ENCODE assay signal across 8 cellular contexts in the genomic region with DNA sequence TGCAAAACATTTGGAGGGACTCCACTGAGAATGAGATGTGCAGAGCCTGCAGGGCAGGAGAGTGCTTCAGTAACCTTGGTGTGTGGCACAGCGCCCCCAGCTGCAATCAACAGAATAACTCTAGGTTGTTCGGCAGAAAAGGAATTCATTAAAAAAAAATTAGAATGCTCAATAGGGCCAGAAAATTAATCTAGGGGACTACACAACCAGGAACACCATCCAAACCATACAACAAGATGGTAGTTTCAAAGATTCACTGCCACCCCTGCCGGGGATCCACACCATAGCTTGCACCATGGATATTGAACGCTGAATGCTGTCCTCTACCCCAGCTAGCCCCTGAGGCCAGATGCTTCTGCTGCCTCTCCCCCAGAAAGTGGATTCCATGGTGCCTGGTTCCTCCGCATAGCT. TPM values are rescaled to one million over a fixed set of nuclear protein-coding genes. Genes with fewer than 3 reads are reported as not detected.
DNase-seq lines count a peak whose midpoint lies in the region; ATAC-seq and FAIRE-seq lines count a peak whose summit lies in the region.

No MANE protein-coding gene starts in this region.

- CTCF ChIA-PET in naive thymus-derived CD4-positive, alpha-beta T cell (lab: Charles Lee), result no interaction called here

- peaks cover 0 to 10% (median 0%) of the 10 kb centered on the region in 7 donors for H3K4me1 Mint-ChIP-seq in naive thymus-derived CD4-positive, alpha-beta T cell
- H3K4me1 Mint-ChIP-seq in activated T-helper 17 cell treated with anti-CD3 and anti-CD28 coated beads, Interleukin-2, amount 50 U/mL, for 72 hours, result no peaks in the 10 kb centered on the region

- H3K27me3 Mint-ChIP-seq in naive thymus-derived CD4-positive, alpha-beta T cell, result no peaks in the 10 kb centered on the region
- no peaks in the 10 kb centered on the region for H3K27me3 Mint-ChIP-seq in activated T-helper 17 cell treated with anti-CD3 and anti-CD28 coated beads, Interleukin-2, amount 50 U/mL, for 72 hours

- H3K27me3 ChIP-seq in naive thymus-derived CD4-positive, alpha-beta T cell (ENCODE audit: control insufficient read depth in 2 of 2, insufficient read depth in 2 of 2, low read length in 2 of 2), result no peaks in the 10 kb centered on the region

- peak; percentile 54 for ATAC-seq in HG02943 (IDR thresholded peaks at IDR 0.05; ENCODE audit: low read depth, unreplicated experiment)
- ATAC-seq in naive thymus-derived CD4-positive, alpha-beta T cell, result peak; percentile 60
- ATAC-seq in activated T-helper 17 cell treated with anti-CD3 and anti-CD28 coated beads, Interleukin-2, amount 50 U/mL, for 72 hours (replicated peaks), result no peak

- FAIRE-seq in RCC 7860 (lab: Jason Lieb, UNC), result no peak

- H3K27ac ChIP-seq in naive thymus-derived CD4-positive, alpha-beta T cell (ENCODE audit: low read depth, low read length), result no peak overlapping the region

- H3K27ac Mint-ChIP-seq in naive thymus-derived CD4-positive, alpha-beta T cell, result no peak overlapping the region
- H3K27ac Mint-ChIP-seq in activated T-helper 17 cell treated with anti-CD3 and anti-CD28 coated beads, Interleukin-2, amount 50 U/mL, for 72 hours, result no peak overlapping the region

- no peaks in the 10 kb centered on the region for H3K4me1 ChIP-seq in naive thymus-derived CD4-positive, alpha-beta T cell (ENCODE audit: control insufficient read depth in 2 of 2, insufficient read depth in 2 of 2, low read length in 2 of 2)

- H3K4me3 Mint-ChIP-seq in naive thymus-derived CD4-positive, alpha-beta T cell, result no peak overlapping the region
- H3K4me3 Mint-ChIP-seq in activated T-helper 17 cell treated with anti-CD3 and anti-CD28 coated beads, Interleukin-2, amount 50 U/mL, for 72 hours, result no peak overlapping the region

- H3K9me3 ChIP-seq in naive thymus-derived CD4-positive, alpha-beta T cell (ENCODE audit: control insufficient read depth in 2 of 3, low read length in 3 of 3), result no peaks in the 10 kb centered on the region

- no peaks in the 10 kb centered on the region for H3K36me3 ChIP-seq in naive thymus-derived CD4-positive, alpha-beta T cell (ENCODE audit: control insufficient read depth in 2 of 3, insufficient read depth in 3 of 3, low read length in 3 of 3)

- POLR2A ChIA-PET in naive thymus-derived CD4-positive, alpha-beta T cell (lab: Charles Lee), result no interaction called here

- intact Hi-C loops in naive thymus-derived CD4-positive, alpha-beta T cell (cut with micrococcal nuclease), result loop anchor here in 1 of 2 donors (5.0 kb wide), 1 partner anchor 217 kb away; no protein-coding TSS in a partner anchor

- H3K9me3 Mint-ChIP-seq in naive thymus-derived CD4-positive, alpha-beta T cell, result peaks cover 0 to 4% (median 0%) of the 10 kb centered on the region in 11 donors
- H3K9me3 Mint-ChIP-seq in activated T-helper 17 cell treated with anti-CD3 and anti-CD28 coated beads, Interleukin-2, amount 50 U/mL, for 72 hours, result no peaks in the 10 kb centered on the region

- peaks cover 5 to 20% (median 11%) of the 10 kb centered on the region in 5 donors for H3K36me3 Mint-ChIP-seq in naive thymus-derived CD4-positive, alpha-beta T cell
- H3K36me3 Mint-ChIP-seq in activated T-helper 17 cell treated with anti-CD3 and anti-CD28 coated beads, Interleukin-2, amount 50 U/mL, for 72 hours (ENCODE audit: low read depth), result peaks cover 11% of the 10 kb centered on the region

- DNase-seq in activated naive CD4-positive, alpha-beta T cell treated with Interleukin-2 at 50 U/mL for 16 hours, result peak; percentile 21
- no peak for DNase-seq in activated naive CD4-positive, alpha-beta T cell (lab: John Stamatoyannopoulos, UW)
- peak; percentile 30 for DNase-seq in RCC 7860 (ENCODE audit: low spot score)
- DNase-seq in dermis blood vessel endothelial cell, result peak; percentile 61
- DNase-seq in naive thymus-derived CD4-positive, alpha-beta T cell, result no peak
- no peak for DNase-seq in mesenteric fat pad (ENCODE audit: low spot score)

- H3K4me3 ChIP-seq in naive thymus-derived CD4-positive, alpha-beta T cell (ENCODE audit: low read length), result no peak overlapping the region

RNA-seq across cellular contexts. Expression of a gene that starts 50.1 kb away (rescaled TPM):
- total RNA-seq in dermis blood vessel endothelial cell, result 6.5 and 7.0 TPM in 2 replicates
- 10 to 100 TPM in 3 of 5 experiments, 1 to 10 TPM in 2; 7.6 to 13.4 (median 10.8) TPM for total RNA-seq in naive thymus-derived CD4-positive, alpha-beta T cell
- 1 to 10 TPM; 5.1 to 5.6 TPM for polyA plus RNA-seq in naive thymus-derived CD4-positive, alpha-beta T cell
- 7.9 TPM for total RNA-seq in mesenteric fat pad
- 10 to 100 TPM; 16.7 to 24.7 TPM for total RNA-seq in activated T-helper 17 cell treated with anti-CD3 and anti-CD28 coated beads, Interleukin-2, amount 50 U/mL, for 72 hours

Comparison
In these comparisons a context has a peak if more than half of its experiments do, and no peak if none do; other contexts are left out.
1. DNase-seq: peak in activated naive CD4-positive, alpha-beta T cell treated with Interleukin-2 at 50 U/mL for 16 hours (single experiment), RCC 7860 (single experiment) and dermis blood vessel endothelial cell (single experiment); none in activated naive CD4-positive, alpha-beta T cell (0 of 4), naive thymus-derived CD4-positive, alpha-beta T cell (0 of 9) and mesenteric fat pad (single experiment).